8 cellular contexts compared by ENCODE assay signal in the genomic region with DNA sequence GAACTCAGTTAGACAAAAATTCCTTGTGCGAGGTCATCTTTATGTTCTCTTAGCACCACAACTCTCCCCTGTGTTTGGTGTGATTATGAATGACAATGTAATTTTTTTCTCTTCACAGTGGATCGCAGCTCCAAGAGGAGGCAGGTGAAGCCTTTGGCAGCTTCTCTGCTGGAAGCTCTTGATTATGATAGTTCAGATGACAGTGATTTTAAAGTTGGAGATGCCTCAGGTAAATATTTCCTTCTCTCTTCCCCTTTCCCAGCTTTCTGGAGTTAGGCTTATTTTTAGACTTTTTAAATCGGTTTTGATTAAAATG. TPM values are rescaled to one million over a fixed set of nuclear protein-coding genes. Genes with fewer than 3 reads are reported as not detected.
DNase-seq lines count a peak whose midpoint lies in the region; ATAC-seq and TF ChIP-seq lines count a peak whose summit lies in the region.

No MANE protein-coding gene starts in this region.

- peaks cover 16% of the 10 kb centered on the region for H3K36me3 ChIP-seq in NT2/D1 (ENCODE audit: insufficient read depth, insufficient read length, low read length)
- H3K36me3 ChIP-seq in endodermal cell (ENCODE audit: control insufficient read depth, insufficient read depth, low read length), result peaks cover 7% of the 10 kb centered on the region
- no peaks in the 10 kb centered on the region for H3K36me3 ChIP-seq in trophoblast cell (ENCODE audit: control insufficient read depth in 1 of 2, insufficient read depth in 2 of 2, low read length in 2 of 2)

- peak overlapping the region; percentile 81 for H3K4ac ChIP-seq in trophoblast cell (ENCODE audit: low read depth, low read length)

- peak overlapping the region; percentile 89 for H3K14ac ChIP-seq in trophoblast cell (ENCODE audit: low read length)

- no peak overlapping the region for H3K23ac ChIP-seq in trophoblast cell (ENCODE audit: low read length)

- H3K36me3 Mint-ChIP-seq in activated naive CD4-positive, alpha-beta T cell treated with anti-CD3 and anti-CD28 coated beads, Interleukin-2, amount 10 ng/mL, durations not matched to agents 7 days and 5 days, result peaks cover 30% of the 10 kb centered on the region
- peaks cover 22% of the 10 kb centered on the region for H3K36me3 Mint-ChIP-seq in endodermal cell (ENCODE audit: low read depth)

- H3K4me2 ChIP-seq in trophoblast cell (ENCODE audit: low read length), result peak overlapping the region; percentile 100

- no peaks in the 10 kb centered on the region for H3K9me3 Mint-ChIP-seq in activated naive CD4-positive, alpha-beta T cell treated with anti-CD3 and anti-CD28 coated beads, Interleukin-2, amount 10 ng/mL, durations not matched to agents 7 days and 5 days
- H3K9me3 Mint-ChIP-seq in endodermal cell, result peaks cover 7% of the 10 kb centered on the region

- H2AK5ac ChIP-seq in trophoblast cell (ENCODE audit: low read length), result no peak overlapping the region

- H3K9ac ChIP-seq in NT2/D1 (ENCODE audit: insufficient read length, low read depth) (peak overlapping the region; percentile 84), endodermal cell (ENCODE audit: extremely low read depth, low read length, poor library complexity, severe bottlenecking) (peak overlapping the region; percentile 69), trophoblast cell (ENCODE audit: low read length) (peak overlapping the region; percentile 82)

- peaks cover 5% of the 10 kb centered on the region for H3K79me2 ChIP-seq in trophoblast cell (ENCODE audit: control insufficient read depth, insufficient read depth, low read length, poor library complexity)

- H3K4me1 Mint-ChIP-seq in activated naive CD4-positive, alpha-beta T cell treated with anti-CD3 and anti-CD28 coated beads, Interleukin-2, amount 10 ng/mL, durations not matched to agents 7 days and 5 days, result peaks cover 41% of the 10 kb centered on the region
- H3K4me1 Mint-ChIP-seq in endodermal cell, result peaks cover 25% of the 10 kb centered on the region

- H2BK12ac ChIP-seq in trophoblast cell (ENCODE audit: low read length), result no peak overlapping the region

- H3K27me3 Mint-ChIP-seq in activated naive CD4-positive, alpha-beta T cell treated with anti-CD3 and anti-CD28 coated beads, Interleukin-2, amount 10 ng/mL, durations not matched to agents 7 days and 5 days, result peaks cover 10% of the 10 kb centered on the region
- H3K27me3 Mint-ChIP-seq in endodermal cell (ENCODE audit: insufficient read depth), result no peaks in the 10 kb centered on the region

- 25 to 40% methylated on average over 1 to 3 of the region's 3 CpGs for WGBS in endodermal cell (ENCODE audit: insufficient coverage in 1 of 2, insufficient read length in 1 of 2), 2 experiments
- WGBS in trophoblast cell (ENCODE audit: extremely low coverage, insufficient coverage, insufficient read length), result no CpG with 5 or more reads among the region's 3 CpGs

- CTCF ChIA-PET in activated naive CD4-positive, alpha-beta T cell treated with anti-CD3 and anti-CD28 coated beads, Interleukin-2, amount 10 ng/mL, durations not matched to agents 7 days and 5 days (lab: Charles Lee), result no interaction called here

- peak overlapping the region; percentile 91 for H3K27ac Mint-ChIP-seq in activated naive CD4-positive, alpha-beta T cell treated with anti-CD3 and anti-CD28 coated beads, Interleukin-2, amount 10 ng/mL, durations not matched to agents 7 days and 5 days
- peak overlapping the region; percentile 98 for H3K27ac Mint-ChIP-seq in endodermal cell

- peak overlapping the region; percentile 56 for H2AFZ ChIP-seq in trophoblast cell (ENCODE audit: insufficient read depth, low read length, poor library complexity)

- no peak for ATAC-seq in GM19397 (IDR thresholded peaks at IDR 0.05; ENCODE audit: unreplicated experiment)
- no peak for ATAC-seq in HG03354 (IDR thresholded peaks at IDR 0.05; ENCODE audit: poor library complexity, severe bottlenecking, unreplicated experiment)

- peak overlapping the region; percentile 91 for H3K18ac ChIP-seq in trophoblast cell (ENCODE audit: low read length)

- peaks cover 6% of the 10 kb centered on the region; the same call in 1 of the 2 replicates for H3K9me3 ChIP-seq in NT2/D1 (ENCODE audit: insufficient read depth, low read length)
- no peaks in the 10 kb centered on the region for H3K9me3 ChIP-seq in endodermal cell (ENCODE audit: control insufficient read depth, low read length)
- no peaks in the 10 kb centered on the region for H3K9me3 ChIP-seq in trophoblast cell (ENCODE audit: insufficient read depth, low read depth, low read length)

- no peak for TF ChIP-seq CTCF in endodermal cell (conservative IDR thresholded peaks at IDR 0.05)

- peak overlapping the region; percentile 27 for H2BK120ac ChIP-seq in trophoblast cell (ENCODE audit: insufficient read depth, low read length, poor library complexity)

- peaks cover 6% of the 10 kb centered on the region for H3K79me1 ChIP-seq in trophoblast cell (ENCODE audit: low read length)

- H3K4me3 ChIP-seq in NT2/D1 (ENCODE audit: insufficient read length, low read depth) (peak overlapping the region; percentile 88), endodermal cell (ENCODE audit: low read length) (peak overlapping the region; percentile 97), trophoblast cell (ENCODE audit: low read depth, low read length) (peak overlapping the region; percentile 79)

- H3K27ac ChIP-seq in endodermal cell (ENCODE audit: low read depth, low read length) (peak overlapping the region; percentile 94), trophoblast cell (ENCODE audit: low read depth, low read length) (no peak overlapping the region)

- peak overlapping the region; percentile 80 for H4K12ac ChIP-seq in trophoblast cell (ENCODE audit: low read depth, low read length)

- no peaks in the 10 kb centered on the region for H3K27me3 ChIP-seq in NT2/D1 (ENCODE audit: insufficient read depth, insufficient read length)
- no peaks in the 10 kb centered on the region for H3K27me3 ChIP-seq in endodermal cell (ENCODE audit: control insufficient read depth, insufficient read depth, low read length, poor library complexity, severe bottlenecking)
- no peaks in the 10 kb centered on the region for H3K27me3 ChIP-seq in trophoblast cell (ENCODE audit: insufficient read depth, low read length)

- peak overlapping the region; percentile 92 for H3K4me3 Mint-ChIP-seq in activated naive CD4-positive, alpha-beta T cell treated with anti-CD3 and anti-CD28 coated beads, Interleukin-2, amount 10 ng/mL, durations not matched to agents 7 days and 5 days
- peak overlapping the region; percentile 86 for H3K4me3 Mint-ChIP-seq in endodermal cell

- peak overlapping the region; percentile 86 for H4K8ac ChIP-seq in trophoblast cell (ENCODE audit: low read depth, low read length)

- no peak for DNase-seq in activated naive CD4-positive, alpha-beta T cell treated with anti-CD3 and anti-CD28 coated beads, Interleukin-2, amount 10 ng/mL, durations not matched to agents 7 days and 5 days
- no peak for DNase-seq in activated naive CD4-positive, alpha-beta T cell treated with Interleukin-2 at 50 U/mL for 16 hours
- DNase-seq in NT2/D1 (ENCODE audit: low read depth, low spot score), result no peak
- DNase-seq in endodermal cell, result no peak
- peak in 1 of 2 donors; percentile 2 for DNase-seq in trophoblast cell
- no peak for DNase-seq in NK-92 (lab: John Stamatoyannopoulos, UW; ENCODE audit: unreplicated experiment)

- H3K4me1 ChIP-seq in NT2/D1 (ENCODE audit: insufficient read depth, insufficient read length) (no peaks in the 10 kb centered on the region), endodermal cell (ENCODE audit: control insufficient read depth, insufficient read depth, low read length) (no peaks in the 10 kb centered on the region), trophoblast cell (ENCODE audit: control insufficient read depth in 1 of 2, insufficient read depth in 2 of 2, low read length in 2 of 2) (peaks cover 0 to 4% of the 10 kb centered on the region in 2 experiments)

- H2BK5ac ChIP-seq in trophoblast cell (ENCODE audit: low read depth, low read length, poor library complexity), result no peak overlapping the region

- no peak overlapping the region for H4K91ac ChIP-seq in trophoblast cell (ENCODE audit: low read depth, low read length)

RNA-seq across cellular contexts. Expression of a gene that starts 1.0 kb away (rescaled TPM):
- total RNA-seq in endodermal cell, result 10 to 100 TPM; 52.0 to 53.1 TPM
- polyA plus RNA-seq in endodermal cell (2013, experiment 1 of 2), result 53.4 TPM
- 56.7 TPM for polyA plus RNA-seq in endodermal cell (2013, experiment 2 of 2)
- 33.5 and 36.2 TPM in 2 replicates for polyA plus RNA-seq in trophoblast cell (2013)
